Comparison of ENCODE assay signal across 21 cellular contexts in genomic region chr3:70298385-70298784, GRCh38. TPM values are rescaled to one million over a fixed set of nuclear protein-coding genes. Genes with fewer than 3 reads are reported as not detected.
"Had no signal": no experiment of that assay in that cellular context is flagged by ENCODE, and none has a peak within 500 bp of the region (broad histone marks: within the 10 kb centered on the region; RNA-seq: fewer than 3 reads in every experiment).

No MANE protein-coding gene starts in this region.

- H3K9me3 ChIP-seq: heart left ventricle, lower lobe of right lung, ovary, sigmoid colon, tibial nerve had no signal

- H3K4me3 Mint-ChIP-seq: activated naive CD4-positive, alpha-beta T cell treated with anti-CD3 and anti-CD28 coated beads for 36 hours; activated T-helper 17 cell treated with anti-CD3 and anti-CD28 coated beads, Interleukin-2, amount 50 U/mL, for 72 hours; stimulated activated memory B cell treated with anti-CD40 and anti-IgM and Interleukin-4, amounts not matched to agents 10 μg/mL and 1 μg/mL and 100 μg/mL, for 72 hours; T-cell had no signal

- H3K4me1 Mint-ChIP-seq: activated T-helper 17 cell treated with anti-CD3 and anti-CD28 coated beads, Interleukin-2, amount 50 U/mL, for 72 hours; stimulated activated memory B cell treated with anti-CD40 and anti-IgM and Interleukin-4, amounts not matched to agents 10 μg/mL and 1 μg/mL and 100 μg/mL, for 72 hours; T-cell had no signal

- H3K27me3 ChIP-seq: heart left ventricle, ovary, sigmoid colon, tibial nerve had no signal

- H3K36me3 Mint-ChIP-seq: stimulated activated memory B cell treated with anti-CD40 and anti-IgM and Interleukin-4, amounts not matched to agents 10 μg/mL and 1 μg/mL and 100 μg/mL, for 72 hours; T-cell had no signal

- H3K36me3 ChIP-seq: heart left ventricle, lower lobe of right lung, ovary, sigmoid colon, tibial nerve had no signal

- H3K9me3 Mint-ChIP-seq: activated naive CD4-positive, alpha-beta T cell treated with anti-CD3 and anti-CD28 coated beads for 36 hours; activated T-helper 17 cell treated with anti-CD3 and anti-CD28 coated beads, Interleukin-2, amount 50 U/mL, for 72 hours; stimulated activated memory B cell treated with anti-CD40 and anti-IgM and Interleukin-4, amounts not matched to agents 10 μg/mL and 1 μg/mL and 100 μg/mL, for 72 hours; T-cell had no signal

- H3K4me1 ChIP-seq: heart left ventricle, lower lobe of right lung, sigmoid colon, tibial nerve had no signal

- DNase-seq: activated CD4-positive, alpha-beta T cell treated with anti-CD3 and anti-CD28 coated beads for 1 hour; activated CD4-positive, alpha-beta T cell treated with anti-CD3 and anti-CD28 coated beads, Interleukin-2, amount 50 U/mL, for 4 hours; activated naive CD4-positive, alpha-beta T cell treated with anti-CD3 and anti-CD28 coated beads for 36 hours; foreskin melanocyte; heart left ventricle; left colon; lower lobe of right lung; midbrain; ovary; sigmoid colon; stimulated activated CD4-positive, alpha-beta T cell treated with anti-CD3 and anti-CD28 coated beads, Interleukin-2, amount 100 ng/mL, for 48 hours; T-cell; T1000 had no signal

- H3K27ac ChIP-seq: heart left ventricle, lower lobe of right lung, ovary, sigmoid colon, tibial nerve had no signal

- H3K27ac Mint-ChIP-seq: activated naive CD4-positive, alpha-beta T cell treated with anti-CD3 and anti-CD28 coated beads for 36 hours; activated T-helper 17 cell treated with anti-CD3 and anti-CD28 coated beads, Interleukin-2, amount 50 U/mL, for 72 hours; stimulated activated memory B cell treated with anti-CD40 and anti-IgM and Interleukin-4, amounts not matched to agents 10 μg/mL and 1 μg/mL and 100 μg/mL, for 72 hours; T-cell had no signal

- FAIRE-seq: colon had no signal

- H3K4me3 ChIP-seq: heart left ventricle, lower lobe of right lung, ovary, sigmoid colon, tibial nerve had no signal

- ATAC-seq: activated T-helper 17 cell treated with anti-CD3 and anti-CD28 coated beads, Interleukin-2, amount 50 U/mL, for 72 hours; esophagus mucosa; heart left ventricle; left colon; lower lobe of right lung; stimulated activated memory B cell treated with anti-CD40 and anti-IgM and Interleukin-4, amounts not matched to agents 10 μg/mL and 1 μg/mL and 100 μg/mL, for 72 hours; T-cell had no signal

- H3K27me3 Mint-ChIP-seq: activated T-helper 17 cell treated with anti-CD3 and anti-CD28 coated beads, Interleukin-2, amount 50 U/mL, for 72 hours; stimulated activated memory B cell treated with anti-CD40 and anti-IgM and Interleukin-4, amounts not matched to agents 10 μg/mL and 1 μg/mL and 100 μg/mL, for 72 hours had no signal

RNA-seq across cellular contexts. Expression of gene MDFIC2, which starts 14.1 kb away (rescaled TPM):
- total RNA-seq: activated naive CD4-positive, alpha-beta T cell treated with anti-CD3 and anti-CD28 coated beads for 36 hours; activated T-helper 17 cell treated with anti-CD3 and anti-CD28 coated beads, Interleukin-2, amount 50 U/mL, for 72 hours; cardiac septum; esophagus mucosa; heart left ventricle; left colon; lower lobe of right lung; myocyte; ovary; sigmoid colon; T-cell; tibial nerve had no signal
- polyA plus RNA-seq: heart left ventricle, neural cell, ovary, sigmoid colon had no signal
